ENCODE assay signal across 10 cellular contexts in the genomic region with DNA sequence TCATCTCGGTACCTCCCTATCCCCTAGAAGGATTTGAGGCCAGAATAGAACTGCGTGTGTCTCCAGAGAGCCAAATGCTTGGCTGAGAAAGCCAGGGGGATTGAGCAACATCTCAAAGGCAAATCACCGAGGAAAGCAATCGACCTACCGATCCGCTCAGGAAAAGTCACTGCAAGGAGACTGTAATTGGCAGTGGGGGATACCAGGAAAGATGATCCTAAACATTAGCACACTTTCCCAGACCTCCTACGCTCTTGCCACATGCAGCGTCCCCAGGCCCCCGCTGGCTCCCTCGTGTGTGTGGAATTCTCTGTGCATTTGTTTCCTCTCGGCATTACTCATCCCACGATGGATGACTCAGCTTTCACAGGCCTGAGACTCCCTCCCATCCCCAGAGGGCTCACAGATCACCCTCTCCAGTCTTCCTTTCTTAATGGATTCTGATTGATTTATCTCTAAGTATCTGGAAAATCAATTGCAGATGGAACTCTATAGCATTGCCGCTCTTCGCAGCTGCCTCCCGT.
A peak's percentile ranks its signal among the peaks of the same experiment; 100 is the strongest.
DNase-seq lines count a peak whose midpoint lies in the region; ATAC-seq and TF ChIP-seq lines count a peak whose summit lies in the region.
"Had no signal": no experiment of that assay in that cellular context is flagged by ENCODE, and none has a peak within 500 bp of the region (broad histone marks: within the 10 kb centered on the region; RNA-seq: fewer than 3 reads in every experiment).

No MANE protein-coding gene starts in this region.

- no peaks in the 10 kb centered on the region for H4K20me1 ChIP-seq in PC-9 (ENCODE audit: insufficient read depth)
- H4K20me1 ChIP-seq in fibroblast of lung (ENCODE audit: control insufficient read depth, extremely low read depth, insufficient read depth, low read length) = no peaks in the 10 kb centered on the region

- H3K36me3 ChIP-seq in PC-9 (ENCODE audit: low read depth) (no peaks in the 10 kb centered on the region), fibroblast of lung (ENCODE audit: control insufficient read depth, insufficient read depth, low read length) (no peaks in the 10 kb centered on the region)

- TF ChIP-seq CTCF in PC-9 (conservative IDR thresholded peaks at IDR 0.05) = peak; percentile 55; the same call in 1 of the 2 replicates
- TF ChIP-seq CTCF in fibroblast of lung (conservative IDR thresholded peaks at IDR 0.05 in 1 of 2, IDR thresholded peaks at IDR 0.05 in 1 of 2; ENCODE audit: low read depth in 1 of 2, low read length in 2 of 2) = peak; percentile 48 to 78

- H3K79me2 ChIP-seq in PC-9 (ENCODE audit: low read depth) = no peaks in the 10 kb centered on the region
- H3K79me2 ChIP-seq in fibroblast of lung (ENCODE audit: control insufficient read depth, insufficient read depth, low read length) = no peaks in the 10 kb centered on the region

- no peak overlapping the region for H3K9ac ChIP-seq in fibroblast of lung (ENCODE audit: insufficient read depth, low read length)

- H3K4me1 ChIP-seq in PC-9 (replicated peaks; ENCODE audit: insufficient read depth) = peaks cover 25% of the 10 kb centered on the region
- no peaks in the 10 kb centered on the region for H3K4me1 ChIP-seq in fibroblast of lung (ENCODE audit: control insufficient read depth, extremely low read depth, insufficient read depth, low read length)

- H3K27me3 ChIP-seq in PC-9 (ENCODE audit: insufficient read depth, low read depth) (no peaks in the 10 kb centered on the region), fibroblast of lung (ENCODE audit: control insufficient read depth, insufficient read depth, low read length) (no peaks in the 10 kb centered on the region)

- no peaks in the 10 kb centered on the region for H3K9me2 ChIP-seq in PC-9 (ENCODE audit: insufficient read depth)

- H3K27ac ChIP-seq in PC-9 (no peak overlapping the region), fibroblast of lung (ENCODE audit: insufficient read depth, low read length) (no peak overlapping the region)

- peak; percentile 71 for DNase-seq in Ammon's horn (ENCODE audit: low spot score)
- DNase-seq in PC-9 = peak; percentile 61 to 95
- peak; percentile 91 to 96 for DNase-seq in fibroblast of lung (ENCODE audit: low read depth in 2 of 2)
- peak in 36 of 56 donors; percentile 2 to 75 (median 20) for DNase-seq in nucleus accumbens (lab: John Stamatoyannopoulos, UW)
- no peak for DNase-seq in NCI-H524 treated with DMSO at 0.1 percent for 48 hours (lab: John Stamatoyannopoulos, UW)

- H3K4me2 ChIP-seq in PC-9 (no peak overlapping the region), fibroblast of lung (ENCODE audit: extremely low read depth, insufficient read depth, low read length) (peak overlapping the region; percentile 40)

- CTCF ChIA-PET in PC-9 (lab: Charles Lee) = interaction anchor here (1.0 kb wide), 1 partner anchor 48 kb away, joined by 3 read pairs; no protein-coding TSS in a partner anchor

- peaks cover 19% of the 10 kb centered on the region for H3F3A ChIP-seq in PC-9 (ENCODE audit: insufficient read depth, low read depth)

- BruUV-seq in PC-9 (replicated peaks; lab: Mats Ljungman, UMichigan) = no TSS peak

- H3K9me3 ChIP-seq in PC-9 (ENCODE audit: insufficient read depth, low read depth) (no peaks in the 10 kb centered on the region), fibroblast of lung (ENCODE audit: control insufficient read depth, insufficient read depth, low read depth, low read length) (no peaks in the 10 kb centered on the region)

- ATAC-seq in HG03045 (IDR thresholded peaks at IDR 0.05; ENCODE audit: unreplicated experiment) (no peak), HG03521 (IDR thresholded peaks at IDR 0.05; ENCODE audit: unreplicated experiment) (no peak), GM18867 (IDR thresholded peaks at IDR 0.05; ENCODE audit: unreplicated experiment) (no peak)
- ATAC-seq: GM12878 had no signal

- no peak overlapping the region for H3K4me3 ChIP-seq in PC-9
- H3K4me3 ChIP-seq in fibroblast of lung (replicated peaks in 1 of 4; ENCODE audit: control extremely low read depth in 1 of 4, insufficient read depth in 1 of 4, low read depth in 3 of 4, low read length in 4 of 4) = peak overlapping the region in 2 of 4 experiments; percentile 15 to 31
- H3K4me3 ChIP-seq: GM12878, skin epidermis had no signal

- no peak overlapping the region for H2AFZ ChIP-seq in PC-9
- peak overlapping the region; percentile 65 for H2AFZ ChIP-seq in fibroblast of lung (ENCODE audit: low read length)

- POLR2A ChIA-PET in PC-9 (lab: Charles Lee; ENCODE audit: unreplicated experiment) = interaction anchor here (0.5 kb wide), 1 partner anchor 81 kb away, joined by 3 read pairs; no protein-coding TSS in a partner anchor

- intact Hi-C loops in PC-9 (cut with micrococcal nuclease; ENCODE audit: unreplicated experiment) = loop anchor here (1.0 kb wide), 4 partner anchors 69 to 199 kb away; a partner anchor contains a TSS
